In the genomic region with DNA sequence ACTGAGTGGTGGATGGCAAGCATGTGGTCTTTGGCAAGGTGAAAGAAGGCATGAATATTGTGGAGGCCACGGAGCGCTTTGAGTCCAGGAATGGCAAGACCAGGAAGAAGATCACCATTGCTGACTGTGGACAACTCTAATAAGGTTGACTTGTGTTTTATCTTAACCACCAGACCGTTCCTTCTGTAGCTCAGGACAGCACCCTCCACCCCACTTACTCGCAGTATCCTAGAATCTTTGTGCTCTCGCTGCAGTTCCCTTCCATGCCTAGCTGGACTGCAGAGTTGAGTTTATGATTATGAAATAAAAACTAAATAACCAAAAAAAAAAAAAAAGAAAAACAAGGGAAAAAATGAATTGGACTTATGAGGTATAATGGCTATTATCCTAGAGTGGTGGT, we compare ENCODE assay signal across 11 cellular contexts. TPM values are rescaled to one million over a fixed set of nuclear protein-coding genes. Genes with fewer than 3 reads are reported as not detected.
"Had no signal": no experiment of that assay in that cellular context is flagged by ENCODE, and none has a peak within 500 bp of the region (broad histone marks: within the 10 kb centered on the region; RNA-seq: fewer than 3 reads in every experiment).

No MANE protein-coding gene starts in this region.

RNA-seq across cellular contexts. Expression of a gene that starts 34.5 kb away (rescaled TPM):
- total RNA-seq: activated B cell treated with CpG ODN at 0.5 μM for 24 hours; activated CD4-positive, alpha-beta memory T cell treated with anti-CD3 and anti-CD28 coated beads for 36 hours; activated CD4-positive, alpha-beta T cell treated with anti-CD3 and anti-CD28 coated beads, Interleukin-2, amount 10 ng/mL, durations not matched to agents 24 days and 14 days; activated CD8-positive, alpha-beta T cell treated with anti-CD3 and anti-CD28 coated beads for 36 hours; activated naive CD4-positive, alpha-beta T cell treated with anti-CD3 and anti-CD28 coated beads for 36 hours; activated naive CD4-positive, alpha-beta T cell treated with anti-CD3 and anti-CD28 coated beads, Interleukin-2, amount 50 U/mL, for 72 hours; activated naive CD8-positive, alpha-beta T cell treated with anti-CD3 and anti-CD28 coated beads for 36 hours; activated T-cell treated with anti-CD3 and anti-CD28 coated beads, Interleukin-2, amount 50 U/mL, for 72 hours; activated T-helper 1 cell treated with anti-CD3 and anti-CD28 coated beads, Interleukin-12 subunit alpha, Interleukin-12 subunit beta, Interleukin-2, Interleukin-4 antibody, amounts not matched to agents 30 ng/mL and 10 ng/mL and 1 ng/mL, durations not matched to agents 14 hours and 24 hours and 36 hours; T-helper 1 cell treated with Interleukin-12 subunit alpha and Interleukin-12 subunit beta and Interleukin-4 antibody, amounts not matched to agents 30 ng/mL and 1 ng/mL, for 36 hours; T-helper 2 cell treated with Interferon-gamma antibody and Interleukin-4, amounts not matched to agents 100 ng/mL and 5 ng/mL, for 36 hours had no signal
